ENCODE assay signal across 20 cellular contexts in genomic region chr15:80828796-80829195, GRCh38. TPM values are rescaled to one million over a fixed set of nuclear protein-coding genes. Genes with fewer than 3 reads are reported as not detected.
"Had no signal": no experiment of that assay in that cellular context is flagged by ENCODE, and none has a peak within 500 bp of the region (broad histone marks: within the 10 kb centered on the region; RNA-seq: fewer than 3 reads in every experiment).

No MANE protein-coding gene starts in this region.

- H3K27me3 ChIP-seq: brain microvascular endothelial cell, thyroid gland, uterus had no signal

- ATAC-seq: left lobe of liver; natural killer cell; stimulated activated memory B cell treated with anti-CD40 and anti-IgM and Interleukin-4, amounts not matched to agents 10 μg/mL and 1 μg/mL and 100 μg/mL, for 72 hours had no signal

- H3K4me3 ChIP-seq: thyroid gland, uterus had no signal

- DNase-seq: activated CD4-positive, CD25-positive, alpha-beta regulatory T cell treated with anti-CD3 and anti-CD28 coated beads, Interleukin-2, amount 50 U/mL, for 72 hours; activated naive CD4-positive, alpha-beta T cell; activated naive CD8-positive, alpha-beta T cell treated with anti-CD3 and anti-CD28 coated beads, Interleukin-2, amount 10 ng/mL, durations not matched to agents 7 days and 5 days; activated T-cell treated with anti-CD3 and anti-CD28 coated beads for 4 hours; anterior cingulate cortex; brain microvascular endothelial cell; cortex of kidney; effector CD8-positive, alpha-beta T cell; foreskin fibroblast; hippocampal formation; mammary epithelial cell; natural killer cell; stimulated activated CD4-positive, alpha-beta T cell treated with anti-CD3 and anti-CD28 coated beads, Interleukin-2, amount 100 ng/mL, for 48 hours; thyroid gland; uterus had no signal

- H3K36me3 ChIP-seq: brain microvascular endothelial cell, neutrophil, thyroid gland, uterus had no signal

- H3K4me1 ChIP-seq: thyroid gland, uterus had no signal

- H3K27ac ChIP-seq: brain microvascular endothelial cell, neutrophil, thyroid gland, uterus had no signal

- H3K9me3 ChIP-seq: neutrophil, thyroid gland, uterus had no signal

RNA-seq across cellular contexts. Expression of gene CEMIP, which starts 49.6 kb away (rescaled TPM):
- total RNA-seq: activated CD8-positive, alpha-beta memory T cell treated with anti-CD3 and anti-CD28 coated beads for 36 hours; endothelial cell of umbilical vein had no signal
